In the genomic region with DNA sequence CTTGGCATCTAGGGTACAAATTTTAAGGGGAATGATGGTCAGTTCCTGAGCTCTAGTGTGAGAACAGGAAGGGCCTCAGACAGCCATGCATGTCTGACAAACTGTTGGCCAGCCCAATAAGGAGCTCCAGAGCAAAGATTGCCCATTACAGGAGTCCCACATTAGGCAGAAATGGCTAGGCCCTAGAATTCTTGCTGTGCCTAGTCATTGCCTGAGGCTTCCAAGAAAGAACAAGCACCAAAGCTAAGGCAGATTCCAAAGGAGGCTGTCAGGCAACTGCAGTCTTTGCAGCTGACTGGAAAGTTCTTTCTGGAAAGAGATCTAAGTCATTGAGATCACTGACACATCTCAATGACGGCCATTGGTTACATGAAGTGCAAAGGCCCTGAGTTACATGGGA, we compare ENCODE assay signal across 16 cellular contexts. TPM values are rescaled to one million over a fixed set of nuclear protein-coding genes. Genes with fewer than 3 reads are reported as not detected.
DNase-seq lines count a peak whose midpoint lies in the region; ATAC-seq, FAIRE-seq and TF ChIP-seq lines count a peak whose summit lies in the region.
"Had no signal": no experiment of that assay in that cellular context is flagged by ENCODE, and none has a peak within 500 bp of the region (broad histone marks: within the 10 kb centered on the region; RNA-seq: fewer than 3 reads in every experiment).

No MANE protein-coding gene starts in this region.

- DNase-seq in AG09309 (ENCODE audit: low read depth) (peak; percentile 76), IMR-90 (peak; percentile 96), bronchial epithelial cell (ENCODE audit: low read depth) (peak; percentile 55), kidney tubule cell (ENCODE audit: low spot score) (peak; percentile 84), SHP77 (lab: John Stamatoyannopoulos, UW) (no peak), H54 (ENCODE audit: insufficient read length, low spot score) (no peak), ascending aorta (ENCODE audit: low spot score in 2 of 2) (no peak)
- DNase-seq: activated CD4-positive, alpha-beta T cell treated with anti-CD3 and anti-CD28 coated beads for 1 hour; activated CD8-positive, alpha-beta memory T cell treated with anti-CD3 and anti-CD28 coated beads, Interleukin-2, amount 50 U/mL, for 48 hours; activated naive CD4-positive, alpha-beta T cell treated with anti-CD3 and anti-CD28 coated beads, Interleukin-2, amount 50 U/mL, for 16 hours; Calu3; NCI-H2029; NCI-H526; sigmoid colon; stimulated activated naive CD4-positive, alpha-beta T cell treated with Interleukin-2 at 50 U/mL for 16 hours had no signal

- intact Hi-C loops in IMR-90 (cut with micrococcal nuclease): no loop called here
- intact Hi-C loops in ascending aorta (cut with DNase I): loop anchor here (10.0 kb wide), 1 partner anchor 1073 kb away; a partner anchor contains a TSS

- CTCF ChIA-PET in IMR-90 (lab: Yijun Ruan, JAX): interaction anchor here (0.6 to 2.0 kb wide), 4 partner anchors 11 to 1553 kb away, joined by 3 to 7 read pairs (median 6); a partner anchor contains a TSS

- dilution Hi-C loops in IMR-90 (cut with HindIII; ENCODE audit: low sequenced_read_pairs, unreplicated experiment): no loop called here

- H4K20me1 ChIP-seq in IMR-90 (ENCODE audit: insufficient read depth, low read length): no peaks in the 10 kb centered on the region

- H3K27me3 ChIP-seq in IMR-90 (ENCODE audit: control insufficient read depth, insufficient read depth, low read length) (no peaks in the 10 kb centered on the region), bronchial epithelial cell (ENCODE audit: control insufficient read depth, insufficient read depth, low read length) (no peaks in the 10 kb centered on the region), ascending aorta (no peaks in the 10 kb centered on the region)
- H3K27me3 ChIP-seq: sigmoid colon had no signal

- H3K79me1 ChIP-seq in IMR-90 (ENCODE audit: low read depth in 1 of 2, low read length in 2 of 2): peaks cover 0 to 4% of the 10 kb centered on the region in 2 experiments; a peak in 1 of 4 replicates

- peak overlapping the region; percentile 34; the same call in 1 of the 2 replicates for H3K18ac ChIP-seq in IMR-90 (ENCODE audit: low read depth, low read length)

- WGBS in IMR-90 (ENCODE audit: extremely low coverage in 2 of 2, insufficient read length in 1 of 2), 2 experiments: no CpG with 5 or more reads among the region's 1 CpG

- no peaks in the 10 kb centered on the region; the same call in 1 of the 2 replicates for H3K4me1 ChIP-seq in IMR-90 (ENCODE audit: control insufficient read depth, insufficient read depth, low read length)
- peaks cover 0 to 7% of the 10 kb centered on the region in 2 donors for H3K4me1 ChIP-seq in ascending aorta

- in situ Hi-C loops in IMR-90 (cut with MboI; ENCODE audit: low sequenced_read_pairs): no loop called here

- no peak overlapping the region for H2AK5ac ChIP-seq in IMR-90 (ENCODE audit: low read depth, low read length)

- no peak overlapping the region for H3K23ac ChIP-seq in IMR-90 (ENCODE audit: low read depth, low read length)

- H3K9me1 ChIP-seq in IMR-90 (ENCODE audit: insufficient read depth, low read length): no peaks in the 10 kb centered on the region

- TF ChIP-seq CTCF in AG09309 (IDR thresholded peaks at IDR 0.05; ENCODE audit: control insufficient read depth, insufficient read depth, low read depth, low read length, missing control alignments) (no peak), IMR-90 (conservative IDR thresholded peaks at IDR 0.05; ENCODE audit: low read depth, low read length) (no peak), bronchial epithelial cell (IDR thresholded peaks at IDR 0.05; ENCODE audit: insufficient read depth, low read length, severe bottlenecking) (no peak), ascending aorta (IDR thresholded peaks at IDR 0.05) (no peak)

- peak overlapping the region; percentile 47; the same call in 1 of the 2 replicates for H4K5ac ChIP-seq in IMR-90 (ENCODE audit: low read depth, low read length)

- H2BK120ac ChIP-seq in IMR-90 (ENCODE audit: low read depth, low read length): peak overlapping the region; percentile 9; the same call in 1 of the 2 replicates

- H2AFZ ChIP-seq in IMR-90 (replicated peaks; ENCODE audit: low read length, poor library complexity): peak overlapping the region; percentile 83

- TF ChIP-seq RAD21 in IMR-90 (IDR thresholded peaks at IDR 0.05; ENCODE audit: low read length): no peak

- ATAC-seq in IMR-90 (ENCODE audit: low read depth) (peak; percentile 24), HG03097 (IDR thresholded peaks at IDR 0.05; ENCODE audit: low FRiP score, unreplicated experiment) (no peak)

- H4K91ac ChIP-seq in IMR-90 (ENCODE audit: insufficient read depth, low read depth, low read length): peak overlapping the region; percentile 30; the same call in 1 of the 2 replicates

- POLR2A ChIA-PET in IMR-90 (lab: Charles Lee; ENCODE audit: unreplicated experiment): no interaction called here

- no peak overlapping the region for H3K56ac ChIP-seq in IMR-90 (ENCODE audit: extremely low read depth, insufficient read depth, low read length)

- peak overlapping the region; percentile 11 to 61; a peak in 3 of 4 replicates for H4K8ac ChIP-seq in IMR-90 (ENCODE audit: low read depth in 2 of 2, low read length in 2 of 2)

- H3K4me3 ChIP-seq in AG09309 (ENCODE audit: control insufficient read depth, low read depth, low read length) (no peak overlapping the region), IMR-90 (ENCODE audit: insufficient read depth, low read depth, low read length) (no peak overlapping the region), bronchial epithelial cell (ENCODE audit: low read depth, low read length) (no peak overlapping the region), ascending aorta (no peak overlapping the region)
- H3K4me3 ChIP-seq: sigmoid colon had no signal

- no peaks in the 10 kb centered on the region for H3K36me3 ChIP-seq in IMR-90 (ENCODE audit: control insufficient read depth, insufficient read depth, low read length)
- H3K36me3 ChIP-seq in bronchial epithelial cell (ENCODE audit: control insufficient read depth, insufficient read depth, low read length): no peaks in the 10 kb centered on the region
- no peaks in the 10 kb centered on the region for H3K36me3 ChIP-seq in ascending aorta
- H3K36me3 ChIP-seq: sigmoid colon had no signal

- no peak overlapping the region for H2BK20ac ChIP-seq in IMR-90 (ENCODE audit: low read depth, low read length)

- H2BK5ac ChIP-seq in IMR-90 (ENCODE audit: low read depth, low read length, poor library complexity, severe bottlenecking): peak overlapping the region; percentile 59

- H3K27ac ChIP-seq in IMR-90 (ENCODE audit: insufficient read depth, low read length): peak overlapping the region; percentile 50; the same call in 1 of the 2 replicates
- H3K27ac ChIP-seq in ascending aorta: no peak overlapping the region
- H3K27ac ChIP-seq: sigmoid colon had no signal

- TF ChIP-seq POLR2A in IMR-90 (IDR thresholded peaks at IDR 0.05; ENCODE audit: low read depth, low read length) (0 out of 2 replicates have a peak, but pooled peaks have one; percentile 19), H54 (IDR thresholded peaks at IDR 0.05; ENCODE audit: low read depth, low read length) (no peak)

- BruUV-seq in IMR-90 (replicated peaks; lab: Mats Ljungman, UMichigan): no TSS peak

- no peak for FAIRE-seq in bronchial epithelial cell (lab: Jason Lieb, UNC)
- FAIRE-seq in H54 (lab: Jason Lieb, UNC): no peak

- H2AK9ac ChIP-seq in IMR-90 (replicated peaks; ENCODE audit: low read depth, low read length, poor library complexity): no peak overlapping the region

- H2BK15ac ChIP-seq in IMR-90 (ENCODE audit: low read depth, low read length): no peak overlapping the region

- H3K4ac ChIP-seq in IMR-90 (ENCODE audit: low read depth, low read length): peak overlapping the region; percentile 6; the same call in 1 of the 2 replicates

- no peak overlapping the region; the same call in 1 of the 2 replicates for H3K14ac ChIP-seq in IMR-90 (replicated peaks; ENCODE audit: low read depth, low read length)

- H3K4me2 ChIP-seq in IMR-90 (ENCODE audit: low read depth, low read length): no peak overlapping the region

- H3K9me3 ChIP-seq in IMR-90 (ENCODE audit: control insufficient read depth, insufficient read depth, low read length) (no peaks in the 10 kb centered on the region), ascending aorta (no peaks in the 10 kb centered on the region)
- H3K9me3 ChIP-seq: sigmoid colon had no signal

- H3K9ac ChIP-seq in IMR-90 (ENCODE audit: low read depth, low read length): peak overlapping the region; percentile 20; the same call in 1 of the 2 replicates

TF ChIP-seq in IMR-90, 13 proteins besides CTCF, POLR2A, EP300 and RAD21 (continues in another document):
- TF ChIP-seq SMC3 (IDR thresholded peaks at IDR 0.05; ENCODE audit: low read depth, low read length) (no peak), MAZ (IDR thresholded peaks at IDR 0.05; ENCODE audit: borderline replicate concordance, low read depth, low read length) (no peak), NFE2L2 (IDR thresholded peaks at IDR 0.05; ENCODE audit: low read depth, low read length) (peak; percentile 36; the same call in 1 of the 2 replicates), FOS (IDR thresholded peaks at IDR 0.05; ENCODE audit: low read depth, low read length) (0 out of 2 replicates have a peak, but pooled peaks have one; percentile 34), CEBPB (IDR thresholded peaks at IDR 0.05; ENCODE audit: low read depth, low read length) (no peak), MXI1 (IDR thresholded peaks at IDR 0.05; ENCODE audit: borderline replicate concordance, low read depth, low read length) (no peak)
- TF ChIP-seq, protein P1, sequence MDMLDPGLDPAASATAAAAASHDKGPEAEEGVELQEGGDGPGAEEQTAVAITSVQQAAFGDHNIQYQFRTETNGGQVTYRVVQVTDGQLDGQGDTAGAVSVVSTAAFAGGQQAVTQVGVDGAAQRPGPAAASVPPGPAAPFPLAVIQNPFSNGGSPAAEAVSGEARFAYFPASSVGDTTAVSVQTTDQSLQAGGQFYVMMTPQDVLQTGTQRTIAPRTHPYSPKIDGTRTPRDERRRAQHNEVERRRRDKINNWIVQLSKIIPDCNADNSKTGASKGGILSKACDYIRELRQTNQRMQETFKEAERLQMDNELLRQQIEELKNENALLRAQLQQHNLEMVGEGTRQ (IDR thresholded peaks at IDR 0.05; ENCODE audit: low read depth, low read length): no peak

RNA-seq across cellular contexts. Expression of a gene that starts 3.9 kb away (rescaled TPM):
- total RNA-seq in IMR-90 (2012; rRNA removed) (17.2 and 19.2 TPM in 2 replicates), bronchial epithelial cell (0.64 and 0.79 TPM in 2 replicates), ascending aorta (0.11 TPM)
- polyA plus RNA-seq in IMR-90 (2012; rRNA removed): 5.8 and 6.8 TPM in 2 replicates
- polyA plus RNA-seq in IMR-90 (2012; cell fraction: cytosol; rRNA removed): 1.5 and 3.8 TPM in 2 replicates
- 1.8 and 7.2 TPM in 2 replicates for polyA plus RNA-seq in IMR-90 (2012; cell fraction: nucleus; rRNA removed; ENCODE audit: low replicate concordance)

RNA-seq across cellular contexts. Expression of a gene that starts 15.7 kb away (rescaled TPM):
- total RNA-seq in IMR-90 (2012; rRNA removed) (23.1 and 75.3 TPM in 2 replicates), bronchial epithelial cell (79.8 and 94.5 TPM in 2 replicates), ascending aorta (52.5 TPM)
- polyA plus RNA-seq in IMR-90 (2012; rRNA removed): 24.0 and 31.9 TPM in 2 replicates
- polyA plus RNA-seq in IMR-90 (2012; cell fraction: cytosol; rRNA removed): 9.1 and 14.8 TPM in 2 replicates
- polyA plus RNA-seq in IMR-90 (2012; cell fraction: nucleus; rRNA removed; ENCODE audit: low replicate concordance): 5.9 and 9.6 TPM in 2 replicates

Comparison
In these comparisons a context has a peak if more than half of its experiments do, and no peak if none do; other contexts are left out.
1. DNase-seq: peak in AG09309 (single experiment), IMR-90 (single experiment), bronchial epithelial cell (single experiment) and kidney tubule cell (single experiment); none in SHP77 (0 of 2), H54 (single experiment) and ascending aorta (0 of 2).
2. RNA of a gene that starts 3.9 kb away (total RNA-seq): 17.2 to 19.2 TPM in IMR-90; 0.64 to 0.79 TPM in bronchial epithelial cell and 0.11 TPM in ascending aorta (single experiment); every median in the first group is over 10 times any median in the second.